In the genomic region with DNA sequence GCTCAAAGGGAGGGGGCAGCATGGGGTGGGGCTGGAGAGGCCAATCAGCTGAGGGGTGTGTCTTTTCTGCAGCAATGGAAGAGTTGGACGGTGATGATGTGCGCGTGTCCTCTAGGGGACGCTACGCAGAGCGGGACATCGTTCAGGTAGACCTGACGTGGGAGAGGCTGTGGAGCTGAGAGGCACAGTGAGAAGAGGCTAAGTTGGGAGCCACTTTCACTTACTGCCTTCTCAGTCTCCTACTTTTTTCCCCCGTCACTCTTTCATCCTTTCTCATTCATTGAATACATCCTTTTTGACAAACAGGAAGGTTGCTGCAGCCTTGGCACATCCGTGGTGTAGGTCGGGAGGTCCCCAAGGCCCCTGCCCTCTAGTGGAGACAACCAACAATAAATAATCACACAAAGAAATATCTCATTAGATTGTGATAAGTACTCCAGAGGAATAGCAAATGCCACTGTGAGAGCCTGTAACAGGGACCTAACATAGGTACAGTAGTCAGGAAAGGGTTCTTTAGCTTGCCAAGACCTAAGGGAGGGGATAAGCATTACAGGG, we compare ENCODE assay signal across 9 cellular contexts. TPM values are rescaled to one million over a fixed set of nuclear protein-coding genes. Genes with fewer than 3 reads are reported as not detected.
DNase-seq lines count a peak whose midpoint lies in the region; ATAC-seq and TF ChIP-seq lines count a peak whose summit lies in the region.
"Had no signal": no experiment of that assay in that cellular context is flagged by ENCODE, and none has a peak within 500 bp of the region (broad histone marks: within the 10 kb centered on the region; RNA-seq: fewer than 3 reads in every experiment).

No MANE protein-coding gene starts in this region.

- H3K4me3 ChIP-seq in epithelial cell of proximal tubule (ENCODE audit: low read depth, low read length) = no peak overlapping the region
- H3K4me3 ChIP-seq in right cardiac atrium (ENCODE audit: low read length) = no peak overlapping the region
- H3K4me3 ChIP-seq: SJSA1 had no signal

- H3K9me3 Mint-ChIP-seq in IgD-negative memory B cell (no peaks in the 10 kb centered on the region), activated B cell treated with CpG ODN at 0.5 μM for 24 hours (no peaks in the 10 kb centered on the region)

- H3K27ac Mint-ChIP-seq in IgD-negative memory B cell (peak overlapping the region; percentile 59 to 85 (median 62)), activated B cell treated with CpG ODN at 0.5 μM for 24 hours (peak overlapping the region; percentile 62)

- H3K4me3 Mint-ChIP-seq in IgD-negative memory B cell (peak overlapping the region; percentile 66 to 82 (median 68)), activated B cell treated with CpG ODN at 0.5 μM for 24 hours (peak overlapping the region; percentile 77)

- intact Hi-C loops in activated B cell treated with CpG ODN at 0.5 μM for 24 hours (cut with micrococcal nuclease) (loop anchor here (1.0 to 10.0 kb wide), 4 partner anchors 163 to 762 kb away; a partner anchor contains a TSS), right cardiac atrium (cut with DNase I) (loop anchor here in 1 of 4 donors (10.0 kb wide), 1 partner anchor 222 kb away; no protein-coding TSS in a partner anchor)

- H3K36me3 Mint-ChIP-seq in IgD-negative memory B cell (no peaks in the 10 kb centered on the region), activated B cell treated with CpG ODN at 0.5 μM for 24 hours (ENCODE audit: low read depth) (peaks cover 4% of the 10 kb centered on the region)

- CTCF ChIA-PET in activated B cell treated with CpG ODN at 0.5 μM for 24 hours (lab: Charles Lee) = interaction anchor here (0.6 to 2.4 kb wide), 11 partner anchors 9 to 374 kb away, joined by 3 to 21 read pairs (median 4); no protein-coding TSS in a partner anchor

- no peaks in the 10 kb centered on the region for H3K4me1 ChIP-seq in right cardiac atrium (ENCODE audit: control insufficient read depth, insufficient read depth, low read length)

- H3K27me3 Mint-ChIP-seq in IgD-negative memory B cell (no peaks in the 10 kb centered on the region), activated B cell treated with CpG ODN at 0.5 μM for 24 hours (no peaks in the 10 kb centered on the region)

- H3K27me3 ChIP-seq in right cardiac atrium (ENCODE audit: control insufficient read depth, insufficient read depth) = no peaks in the 10 kb centered on the region
- H3K27me3 ChIP-seq: SJSA1 had no signal

- no peak overlapping the region for H3K27ac ChIP-seq in right cardiac atrium (ENCODE audit: low read length)
- H3K27ac ChIP-seq: SJSA1 had no signal

- peaks cover 17 to 21% (median 17%) of the 10 kb centered on the region in 3 donors for H3K4me1 Mint-ChIP-seq in IgD-negative memory B cell
- H3K4me1 Mint-ChIP-seq in activated B cell treated with CpG ODN at 0.5 μM for 24 hours = peaks cover 22% of the 10 kb centered on the region

- ATAC-seq in activated B cell treated with CpG ODN at 0.5 μM for 24 hours (ENCODE audit: low read depth) (peak; percentile 7), HG02870 (IDR thresholded peaks at IDR 0.05; ENCODE audit: unreplicated experiment) (no peak), right cardiac atrium (no peak)

- 6% methylated on average over 11 of the region's 11 CpGs for WGBS in right cardiac atrium

- no peak for TF ChIP-seq CTCF in activated B cell treated with CpG ODN at 0.5 μM for 24 hours (IDR thresholded peaks at IDR 0.05)
- TF ChIP-seq CTCF in epithelial cell of proximal tubule (conservative IDR thresholded peaks at IDR 0.05; ENCODE audit: low read depth, low read length) = peak; percentile 53

- DNase-seq in D341Med (ENCODE audit: low spot score) (peak; percentile 73), activated B cell treated with CpG ODN at 0.5 μM for 24 hours (peak; percentile 31), epithelial cell of proximal tubule (ENCODE audit: low read depth) (no peak), NCI-H1436 (lab: John Stamatoyannopoulos, UW) (no peak), right cardiac atrium (no peak)
- DNase-seq in stimulated activated CD8-positive, alpha-beta memory T cell treated with anti-CD3 and anti-CD28 coated beads, Interleukin-12 subunit alpha, Interleukin-12 subunit beta, amount 100 ng/mL, for 1 hour (ENCODE audit: low read depth) = peak; percentile 33

- no peaks in the 10 kb centered on the region for H3K9me3 ChIP-seq in right cardiac atrium (ENCODE audit: control insufficient read depth, low read length)

- POLR2A ChIA-PET in activated B cell treated with CpG ODN at 0.5 μM for 24 hours (lab: Charles Lee) = interaction anchor here (0.6 to 0.8 kb wide), 3 partner anchors 37 to 164 kb away, joined by 3 read pairs; a partner anchor contains a TSS

RNA-seq across cellular contexts. Expression of a gene that starts 4.4 kb away (rescaled TPM):
- polyA plus RNA-seq in IgD-negative memory B cell (14.2 TPM), right cardiac atrium (6.4 TPM)
- total RNA-seq in activated B cell treated with CpG ODN at 0.5 μM for 24 hours (33.5 and 35.2 TPM in 2 replicates), epithelial cell of proximal tubule (15.2 and 15.7 TPM in 2 replicates), right cardiac atrium (10 to 100 TPM in 3 of 4 donors, 1 to 10 TPM in 1; 9.2 to 12.0 (median 11.7) TPM)

RNA-seq across cellular contexts. Expression of a gene that starts 22.6 kb away (rescaled TPM):
- polyA plus RNA-seq in IgD-negative memory B cell (20.7 TPM), right cardiac atrium (13.4 TPM)
- total RNA-seq in activated B cell treated with CpG ODN at 0.5 μM for 24 hours (43.5 and 60.7 TPM in 2 replicates), epithelial cell of proximal tubule (22.0 and 27.4 TPM in 2 replicates), right cardiac atrium (10 to 100 TPM in 3 of 4 donors, 1 to 10 TPM in 1; 9.6 to 15.5 (median 15.1) TPM)

RNA-seq across cellular contexts. Expression of a gene that starts 23.5 kb away (rescaled TPM):
- polyA plus RNA-seq in IgD-negative memory B cell (not detected), right cardiac atrium (0.07 TPM)
- total RNA-seq in activated B cell treated with CpG ODN at 0.5 μM for 24 hours (0.20 TPM in 1 of 2 replicates, not detected in the other), epithelial cell of proximal tubule (not detected in 2 replicates), right cardiac atrium (under 1 TPM in 3 of 4 donors, not detected in 1; 0.11 to 0.31 (median 0.15) TPM)
- total RNA-seq: SJSA1 had no signal

RNA-seq across cellular contexts. Expression of a gene that starts 42.6 kb away (rescaled TPM):
- polyA plus RNA-seq in IgD-negative memory B cell = 0.65 TPM
- total RNA-seq in activated B cell treated with CpG ODN at 0.5 μM for 24 hours = 0.69 and 1.7 TPM in 2 replicates
- total RNA-seq in epithelial cell of proximal tubule = 40.1 and 41.0 TPM in 2 replicates
- 10 to 100 TPM; 20.1 to 24.9 (median 21.0) TPM for total RNA-seq in right cardiac atrium
- 22.1 TPM for polyA plus RNA-seq in right cardiac atrium

Comparison
In these comparisons a context has a peak if more than half of its experiments do, and no peak if none do; other contexts are left out.
1. DNase-seq: peak in D341Med (single experiment), activated B cell treated with CpG ODN at 0.5 μM for 24 hours (single experiment) and stimulated activated CD8-positive, alpha-beta memory T cell treated with anti-CD3 and anti-CD28 coated beads, Interleukin-12 subunit alpha, Interleukin-12 subunit beta, amount 100 ng/mL, for 1 hour (single experiment); none in epithelial cell of proximal tubule (single experiment), NCI-H1436 (single experiment) and right cardiac atrium (0 of 3).